In the genomic region with DNA sequence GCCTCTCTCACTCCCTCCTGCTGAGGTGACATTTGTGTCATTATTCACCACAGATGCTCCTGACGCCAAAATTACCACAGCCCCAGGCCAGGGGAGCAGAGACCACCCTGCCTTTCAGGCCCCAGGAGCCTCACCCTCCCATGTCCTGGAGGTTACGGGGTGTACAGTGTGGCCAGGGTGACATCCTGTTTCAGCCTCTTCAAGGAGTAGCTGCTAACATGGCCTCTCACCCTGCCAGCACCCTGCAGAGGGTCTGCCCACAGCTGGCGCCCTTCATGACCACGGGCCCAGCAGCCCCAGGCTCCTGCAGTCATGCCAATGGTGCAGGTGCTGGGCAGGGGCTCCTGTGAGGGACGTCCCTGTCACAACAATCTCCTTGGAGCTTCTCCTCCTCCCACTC, we compare ENCODE assay signal across 30 cellular contexts.
"Had no signal": no experiment of that assay in that cellular context is flagged by ENCODE, and none has a peak within 500 bp of the region (broad histone marks: within the 10 kb centered on the region; RNA-seq: fewer than 3 reads in every experiment).

No MANE protein-coding gene starts in this region.

- H3K4me3 Mint-ChIP-seq: natural killer cell treated with Interleukin-12 subunit alpha and Interleukin-12 subunit beta and Interleukin-15 and Interleukin-18, amount 100 ng/mL, for 72 hours; nephron progenitor cell; neural crest cell; stimulated activated effector memory CD8-positive, alpha-beta T cell treated with anti-CD3 and anti-CD28 coated beads, Interleukin-12 subunit alpha, Interleukin-12 subunit beta, amount 100 ng/mL, for 72 hours; stimulated activated naive B cell treated with anti-CD40 and anti-IgM and Interleukin-4, amounts not matched to agents 10 μg/mL and 1 μg/mL and 100 μg/mL, for 72 hours; stimulated activated naive CD8-positive, alpha-beta T cell treated with anti-CD3 and anti-CD28 coated beads, Interleukin-15, Interleukin-2, amounts not matched to agents 100 ng/mL and 50 ng/mL, for 24 hours had no signal

- FAIRE-seq: small intestine, urothelium cell line had no signal

- H3K36me3 ChIP-seq: neutrophil, ovary, right lobe of liver, sigmoid colon, stomach, thoracic aorta, thyroid gland, tibial nerve, upper lobe of left lung, vagina had no signal

- H3K27ac Mint-ChIP-seq: natural killer cell treated with Interleukin-12 subunit alpha and Interleukin-12 subunit beta and Interleukin-15 and Interleukin-18, amount 100 ng/mL, for 72 hours; nephron progenitor cell; progenitor cell of endocrine pancreas; stimulated activated effector memory CD8-positive, alpha-beta T cell treated with anti-CD3 and anti-CD28 coated beads, Interleukin-12 subunit alpha, Interleukin-12 subunit beta, amount 100 ng/mL, for 72 hours; stimulated activated naive B cell treated with anti-CD40 and anti-IgM and Interleukin-4, amounts not matched to agents 10 μg/mL and 1 μg/mL and 100 μg/mL, for 72 hours; stimulated activated naive CD8-positive, alpha-beta T cell treated with anti-CD3 and anti-CD28 coated beads, Interleukin-15, Interleukin-2, amounts not matched to agents 100 ng/mL and 50 ng/mL, for 24 hours had no signal

- H3K27ac ChIP-seq: neutrophil, ovary, parathyroid adenoma, psoas muscle, right lobe of liver, sigmoid colon, stomach, thoracic aorta, thyroid gland, tibial nerve, upper lobe of left lung, vagina had no signal

- H2AFZ ChIP-seq: parathyroid adenoma had no signal

- H3K9me3 Mint-ChIP-seq: natural killer cell treated with Interleukin-12 subunit alpha and Interleukin-12 subunit beta and Interleukin-15 and Interleukin-18, amount 100 ng/mL, for 72 hours; nephron progenitor cell; neural crest cell; stimulated activated effector memory CD8-positive, alpha-beta T cell treated with anti-CD3 and anti-CD28 coated beads, Interleukin-12 subunit alpha, Interleukin-12 subunit beta, amount 100 ng/mL, for 72 hours; stimulated activated naive B cell treated with anti-CD40 and anti-IgM and Interleukin-4, amounts not matched to agents 10 μg/mL and 1 μg/mL and 100 μg/mL, for 72 hours; stimulated activated naive CD8-positive, alpha-beta T cell treated with anti-CD3 and anti-CD28 coated beads, Interleukin-15, Interleukin-2, amounts not matched to agents 100 ng/mL and 50 ng/mL, for 24 hours had no signal

- H3K4me1 Mint-ChIP-seq: neural crest cell had no signal

- H3K4me1 ChIP-seq: parathyroid adenoma, psoas muscle, right lobe of liver, sigmoid colon, stomach, thyroid gland, tibial nerve, upper lobe of left lung, vagina had no signal

- H3K36me3 Mint-ChIP-seq: natural killer cell treated with Interleukin-12 subunit alpha and Interleukin-12 subunit beta and Interleukin-15 and Interleukin-18, amount 100 ng/mL, for 72 hours; stimulated activated effector memory CD8-positive, alpha-beta T cell treated with anti-CD3 and anti-CD28 coated beads, Interleukin-12 subunit alpha, Interleukin-12 subunit beta, amount 100 ng/mL, for 72 hours; stimulated activated naive B cell treated with anti-CD40 and anti-IgM and Interleukin-4, amounts not matched to agents 10 μg/mL and 1 μg/mL and 100 μg/mL, for 72 hours had no signal

- H3K4me3 ChIP-seq: ovary, psoas muscle, right lobe of liver, sigmoid colon, stomach, thoracic aorta, thyroid gland, tibial nerve, upper lobe of left lung, vagina had no signal

- H3K9me3 ChIP-seq: neutrophil, ovary, psoas muscle, right lobe of liver, sigmoid colon, stomach, thoracic aorta, thyroid gland, tibial nerve, upper lobe of left lung, vagina had no signal

- H3K27me3 Mint-ChIP-seq: progenitor cell of endocrine pancreas; stimulated activated naive CD8-positive, alpha-beta T cell treated with anti-CD3 and anti-CD28 coated beads, Interleukin-15, Interleukin-2, amounts not matched to agents 100 ng/mL and 50 ng/mL, for 24 hours had no signal

- H3K79me2 ChIP-seq: parathyroid adenoma had no signal

- H3K27me3 ChIP-seq: neutrophil, ovary, right lobe of liver, sigmoid colon, stomach, thyroid gland, tibial nerve, upper lobe of left lung, vagina had no signal

- ATAC-seq: psoas muscle; right cardiac atrium; stimulated activated effector memory CD8-positive, alpha-beta T cell treated with anti-CD3 and anti-CD28 coated beads, Interleukin-12 subunit alpha, Interleukin-12 subunit beta, amount 100 ng/mL, for 72 hours; stimulated activated naive B cell treated with anti-CD40 and anti-IgM and Interleukin-4, amounts not matched to agents 10 μg/mL and 1 μg/mL and 100 μg/mL, for 72 hours had no signal

- DNase-seq: nephron progenitor cell; nucleus accumbens; ovary; posterior cingulate gyrus; psoas muscle; right cardiac atrium; right lobe of liver; sigmoid colon; small intestine; stimulated activated CD4-positive, alpha-beta T cell treated with anti-CD3 and anti-CD28 coated beads, Interleukin-15, amount 100 ng/mL, for 24 hours; stimulated activated CD4-positive, alpha-beta T cell treated with anti-CD3 and anti-CD28 coated beads, Interleukin-2, amount 100 ng/mL, for 24 hours; stimulated activated CD4-positive, alpha-beta T cell treated with anti-CD3 and anti-CD28 coated beads, Interleukin-2, amount 100 ng/mL, for 48 hours; stimulated activated CD4-positive, alpha-beta T cell treated with anti-CD3 and anti-CD28 coated beads, Interleukin-4, amount 100 ng/mL, for 24 hours; stimulated activated naive B cell treated with anti-CD40 and anti-IgM and Interleukin-4, amounts not matched to agents 10 μg/mL and 1 μg/mL and 100 μg/mL, for 72 hours; stimulated activated naive CD4-positive, alpha-beta T cell treated with Interleukin-2 at 50 U/mL for 16 hours; stomach; thyroid gland; trophoblast cell had no signal
